ENCODE assay signal across 21 cellular contexts in genomic region chrX:43716696-43717095, GRCh38.
"Had no signal": no experiment of that assay in that cellular context is flagged by ENCODE, and none has a peak within 500 bp of the region (broad histone marks: within the 10 kb centered on the region; RNA-seq: fewer than 3 reads in every experiment).

No MANE protein-coding gene starts in this region.

- H3K4me1 ChIP-seq: ascending aorta, body of pancreas had no signal

- H3K27me3 ChIP-seq: ascending aorta, body of pancreas, cardiac muscle cell had no signal

- DNase-seq: activated CD4-positive, alpha-beta memory T cell treated with anti-CD3 and anti-CD28 coated beads, Interleukin-2, amount 10 ng/mL, durations not matched to agents 7 days and 5 days; activated CD4-positive, alpha-beta T cell treated with anti-CD3 and anti-CD28 coated beads for 36 hours; activated CD4-positive, alpha-beta T cell treated with anti-CD3 and anti-CD28 coated beads, Interleukin-2, amount 50 U/mL, for 1 hour; activated gamma-delta T cell treated with Interleukin-2 at 50 U/mL for 16 hours; activated naive CD4-positive, alpha-beta T cell treated with anti-CD3 and anti-CD28 coated beads, Interleukin-2, amount 50 U/mL, for 16 hours; activated T-cell treated with anti-CD3 and anti-CD28 coated beads for 4 hours; activated T-cell treated with anti-CD3 and anti-CD28 coated beads, Interleukin-2, amount 50 U/mL, for 48 hours; body of pancreas; Karpas-422; NCI-H1105 treated with DMSO at 0.1 percent for 48 hours; NCI-H1436 treated with DMSO at 0.1 percent for 48 hours; NCI-H187; NCI-H2081; NCI-H446; NCI-H524; T-helper 1 cell; WERI-Rb-1 had no signal

- H3K27ac ChIP-seq: ascending aorta, body of pancreas, cardiac muscle cell, SK-N-MC, WERI-Rb-1 had no signal

- ATAC-seq: activated CD4-positive, alpha-beta T cell treated with anti-CD3 and anti-CD28 coated beads for 36 hours; body of pancreas; Right ventricle myocardium inferior had no signal
